ENCODE assay signal across 23 cellular contexts in genomic region chr13:113650275-113650674, GRCh38. TPM values are rescaled to one million over a fixed set of nuclear protein-coding genes. Genes with fewer than 3 reads are reported as not detected.
DNase-seq lines count a peak whose midpoint lies in the region; ATAC-seq and TF ChIP-seq lines count a peak whose summit lies in the region.
"Had no signal": no experiment of that assay in that cellular context is flagged by ENCODE, and none has a peak within 500 bp of the region (broad histone marks: within the 10 kb centered on the region; RNA-seq: fewer than 3 reads in every experiment).

No MANE protein-coding gene starts in this region.

- in situ Hi-C loops in GM13977 (cut with MboI; ENCODE audit: low pct_unique_long_range_greater_than_20kb, low sequenced_read_pairs, unreplicated experiment) = no loop called here

- no peak for TF ChIP-seq CTCF in WERI-Rb-1 (IDR thresholded peaks at IDR 0.05; ENCODE audit: low read depth, low read length)
- TF ChIP-seq CTCF in right lobe of liver (IDR thresholded peaks at IDR 0.05) = no peak
- TF ChIP-seq CTCF in thyroid gland (IDR thresholded peaks at IDR 0.05) = no peak
- TF ChIP-seq CTCF in GM13977 (IDR thresholded peaks at IDR 0.05; ENCODE audit: extremely low read depth, insufficient read depth, missing control alignments) = no peak

- WGBS in right lobe of liver (ENCODE audit: insufficient coverage, low coverage, low lambda C conversion rate, missing lambda C conversion rate) = 80% methylated on average over 5 of the region's 15 CpGs
- 36 to 63% methylated on average over 13 to 14 of the region's 15 CpGs for WGBS in thyroid gland, 2 donors

- no peaks in the 10 kb centered on the region for H3K9me3 ChIP-seq in WERI-Rb-1 (ENCODE audit: severe bottlenecking)
- H3K9me3 ChIP-seq in right lobe of liver = no peaks in the 10 kb centered on the region
- H3K9me3 ChIP-seq in thyroid gland = no peaks in the 10 kb centered on the region
- H3K9me3 ChIP-seq: SJCRH30 had no signal

- H3K36me3 ChIP-seq in WERI-Rb-1 (peaks cover 3% of the 10 kb centered on the region; the same call in 1 of the 2 replicates), right lobe of liver (no peaks in the 10 kb centered on the region), thyroid gland (no peaks in the 10 kb centered on the region)
- H3K36me3 ChIP-seq: SJCRH30 had no signal

- H3K4me1 ChIP-seq in right lobe of liver = peaks cover 0 to 20% (median 6%) of the 10 kb centered on the region in 4 donors
- peaks cover 46 to 58% of the 10 kb centered on the region in 2 donors for H3K4me1 ChIP-seq in thyroid gland
- H3K4me1 ChIP-seq: SJCRH30 had no signal

- ATAC-seq in right lobe of liver (no peak), GM19397 (IDR thresholded peaks at IDR 0.05; ENCODE audit: unreplicated experiment) (no peak)
- ATAC-seq: PC-3 had no signal

- TF ChIP-seq POLR2A in right lobe of liver (IDR thresholded peaks at IDR 0.05) (no peak), thyroid gland (IDR thresholded peaks at IDR 0.05) (peak in 1 of 2 donors; percentile 37)

- no peaks in the 10 kb centered on the region for H3K27me3 ChIP-seq in WERI-Rb-1 (ENCODE audit: insufficient read depth, low read depth, severe bottlenecking)
- H3K27me3 ChIP-seq in right lobe of liver = no peaks in the 10 kb centered on the region
- H3K27me3 ChIP-seq in thyroid gland = no peaks in the 10 kb centered on the region
- H3K27me3 ChIP-seq: SJCRH30 had no signal

- intact Hi-C loops in right lobe of liver (cut with DNase I) (no loop called here), thyroid gland (cut with DNase I) (no loop called here)

- peak; percentile 47 for DNase-seq in activated effector memory CD4-positive, alpha-beta T cell treated with anti-CD3 and anti-CD28 coated beads, Interleukin-2, amount 50 U/mL, for 16 hours
- DNase-seq in activated effector memory CD4-positive, alpha-beta T cell treated with Interleukin-2 at 50 U/mL for 16 hours = no peak
- DNase-seq in WERI-Rb-1 = peak; percentile 17
- peak in 2 of 3 donors; percentile 27 to 37 for DNase-seq in right lobe of liver
- peak; percentile 81 to 86 for DNase-seq in thyroid gland
- DNase-seq in GM13977 (ENCODE audit: low spot score) = no peak
- no peak for DNase-seq in AG08396 (ENCODE audit: low spot score)
- DNase-seq: activated CD4-positive, alpha-beta T cell treated with anti-CD3 and anti-CD28 coated beads, Interleukin-2, amount 50 U/mL, for 48 hours; activated naive CD4-positive, alpha-beta T cell treated with anti-CD3 and anti-CD28 coated beads, Interleukin-2, amount 50 U/mL, for 16 hours; C1 segment of cervical spinal cord; DMS 273 treated with DMSO at 0.1 percent for 48 hours; GF-D8; GM23248; MM.1S; NCI-H1694; nucleus accumbens; PC-3 had no signal

- H3K4me3 ChIP-seq in WERI-Rb-1 (ENCODE audit: low read depth, low read length) (no peak overlapping the region), right lobe of liver (no peak overlapping the region), thyroid gland (replicated peaks in 1 of 3) (no peak overlapping the region)
- H3K4me3 ChIP-seq: GM23248, SJCRH30 had no signal

- H3K27ac ChIP-seq in WERI-Rb-1 (no peak overlapping the region), right lobe of liver (no peak overlapping the region), thyroid gland (peak overlapping the region; percentile 89 to 96 (median 94))
- H3K27ac ChIP-seq: GM23248, SJCRH30 had no signal

RNA-seq across cellular contexts. Expression of gene ATP4B, which starts 7.7 kb away (rescaled TPM):
- not detected for total RNA-seq in right lobe of liver
- total RNA-seq in thyroid gland = not detected
- total RNA-seq: fibroblast of lung, GM23248, lower leg skin, myocyte, PC-3, SJCRH30, subcutaneous adipose tissue had no signal

RNA-seq across cellular contexts. Expression of gene GRK1, which starts 16.7 kb away (rescaled TPM):
- not detected for total RNA-seq in right lobe of liver
- 10 to 100 TPM in 1 of 4 donors, 1 to 10 TPM in 3; 2.0 to 17.9 (median 2.7) TPM for total RNA-seq in thyroid gland
- total RNA-seq: GM23248, lower leg skin, myocyte, PC-3, SJCRH30, subcutaneous adipose tissue had no signal

Comparison
In these comparisons a context has a peak if more than half of its experiments do, and no peak if none do; other contexts are left out.
1. DNase-seq: peak in activated effector memory CD4-positive, alpha-beta T cell treated with anti-CD3 and anti-CD28 coated beads, Interleukin-2, amount 50 U/mL, for 16 hours (single experiment), WERI-Rb-1 (single experiment), right lobe of liver (2 of 3) and thyroid gland (2 of 2); none in activated effector memory CD4-positive, alpha-beta T cell treated with Interleukin-2 at 50 U/mL for 16 hours (single experiment), GM13977 (single experiment) and AG08396 (single experiment).
2. H3K27ac ChIP-seq: peak in thyroid gland (3 of 3); none in WERI-Rb-1 (single experiment) and right lobe of liver (0 of 3).